In genomic region chr18:2306641-2307040, GRCh38 we compare ENCODE assay signal across 30 cellular contexts.
"Had no signal": no experiment of that assay in that cellular context is flagged by ENCODE, and none has a peak within 500 bp of the region (broad histone marks: within the 10 kb centered on the region; RNA-seq: fewer than 3 reads in every experiment).

No MANE protein-coding gene starts in this region.

- H3K27ac ChIP-seq: ascending aorta, coronary artery, dorsolateral prefrontal cortex, esophagus muscularis mucosa, heart left ventricle had no signal

- H3K27ac Mint-ChIP-seq: activated CD4-positive, alpha-beta memory T cell treated with anti-CD3 and anti-CD28 coated beads for 36 hours; activated CD4-positive, alpha-beta T cell treated with anti-CD3 and anti-CD28 coated beads for 36 hours; activated CD4-positive, alpha-beta T cell treated with anti-CD3 and anti-CD28 coated beads, Interleukin-2, amount 10 ng/mL, durations not matched to agents 24 days and 14 days; activated CD8-positive, alpha-beta memory T cell treated with anti-CD3 and anti-CD28 coated beads, Interleukin-2, amount 10 ng/mL, durations not matched to agents 7 days and 5 days; activated CD8-positive, alpha-beta T cell treated with anti-CD3 and anti-CD28 coated beads, Interleukin-2, amount 10 ng/mL, durations not matched to agents 7 days and 5 days; activated naive CD4-positive, alpha-beta T cell treated with anti-CD3 and anti-CD28 coated beads for 36 hours; activated naive CD4-positive, alpha-beta T cell treated with anti-CD3 and anti-CD28 coated beads, Interleukin-2, amount 50 U/mL, for 24 hours; activated naive CD8-positive, alpha-beta T cell treated with anti-CD3 and anti-CD28 coated beads for 36 hours; activated naive CD8-positive, alpha-beta T cell treated with anti-CD3 and anti-CD28 coated beads, Interleukin-2, amount 50 U/mL, for 24 hours; activated T-helper 1 cell treated with anti-CD3 and anti-CD28 coated beads, Interleukin-12 subunit alpha, Interleukin-12 subunit beta, Interleukin-2, Interleukin-4 antibody, amounts not matched to agents 30 ng/mL and 10 ng/mL and 1 ng/mL, durations not matched to agents 14 hours and 24 hours and 36 hours; activated T-helper 2 cell treated with anti-CD3 and anti-CD28 coated beads, Interferon-gamma antibody, Interleukin-2, Interleukin-4, amounts not matched to agents 10 μg/mL and 5 μg/mL and 100 μg/mL, durations not matched to agents 14 hours and 24 hours and 36 hours; brain; dendritic cell treated with granulocyte-macrophage colony-stimulating factor and Interleukin-4, amounts not matched to agents 40 ng/mL and 50 ng/mL, for 4 days; effector memory CD8-positive, alpha-beta T cell had no signal

- H3K9me3 ChIP-seq: ascending aorta, esophagus muscularis mucosa, heart left ventricle had no signal

- H3K27me3 ChIP-seq: ascending aorta had no signal

- H3K4me1 ChIP-seq: ascending aorta, esophagus muscularis mucosa, heart left ventricle had no signal

- H3K36me3 Mint-ChIP-seq: activated CD4-positive, alpha-beta memory T cell treated with anti-CD3 and anti-CD28 coated beads for 36 hours; activated CD8-positive, alpha-beta memory T cell treated with anti-CD3 and anti-CD28 coated beads, Interleukin-2, amount 10 ng/mL, durations not matched to agents 7 days and 5 days; activated naive CD4-positive, alpha-beta T cell treated with anti-CD3 and anti-CD28 coated beads, Interleukin-2, amount 50 U/mL, for 24 hours; activated naive CD8-positive, alpha-beta T cell treated with anti-CD3 and anti-CD28 coated beads for 36 hours; brain had no signal

- H3K4me1 Mint-ChIP-seq: activated CD4-positive, alpha-beta T cell treated with anti-CD3 and anti-CD28 coated beads for 36 hours; activated CD4-positive, alpha-beta T cell treated with anti-CD3 and anti-CD28 coated beads, Interleukin-2, amount 10 ng/mL, durations not matched to agents 24 days and 14 days; activated CD8-positive, alpha-beta memory T cell treated with anti-CD3 and anti-CD28 coated beads, Interleukin-2, amount 10 ng/mL, durations not matched to agents 7 days and 5 days; activated naive CD4-positive, alpha-beta T cell treated with anti-CD3 and anti-CD28 coated beads, Interleukin-2, amount 50 U/mL, for 24 hours; activated naive CD8-positive, alpha-beta T cell treated with anti-CD3 and anti-CD28 coated beads for 36 hours; activated naive CD8-positive, alpha-beta T cell treated with anti-CD3 and anti-CD28 coated beads, Interleukin-2, amount 50 U/mL, for 24 hours; central memory CD8-positive, alpha-beta T cell had no signal

- H3K4me3 ChIP-seq: ascending aorta, coronary artery, dorsolateral prefrontal cortex, esophagus muscularis mucosa, heart left ventricle had no signal

- H3K4me3 Mint-ChIP-seq: activated CD4-positive, alpha-beta memory T cell treated with anti-CD3 and anti-CD28 coated beads for 36 hours; activated CD4-positive, alpha-beta T cell treated with anti-CD3 and anti-CD28 coated beads for 36 hours; activated CD4-positive, alpha-beta T cell treated with anti-CD3 and anti-CD28 coated beads, Interleukin-2, amount 10 ng/mL, durations not matched to agents 24 days and 14 days; activated CD8-positive, alpha-beta memory T cell treated with anti-CD3 and anti-CD28 coated beads, Interleukin-2, amount 10 ng/mL, durations not matched to agents 7 days and 5 days; activated CD8-positive, alpha-beta T cell treated with anti-CD3 and anti-CD28 coated beads, Interleukin-2, amount 10 ng/mL, durations not matched to agents 7 days and 5 days; activated naive CD4-positive, alpha-beta T cell treated with anti-CD3 and anti-CD28 coated beads for 36 hours; activated naive CD4-positive, alpha-beta T cell treated with anti-CD3 and anti-CD28 coated beads, Interleukin-2, amount 50 U/mL, for 24 hours; activated naive CD8-positive, alpha-beta T cell treated with anti-CD3 and anti-CD28 coated beads for 36 hours; activated naive CD8-positive, alpha-beta T cell treated with anti-CD3 and anti-CD28 coated beads, Interleukin-2, amount 50 U/mL, for 24 hours; activated T-helper 1 cell treated with anti-CD3 and anti-CD28 coated beads, Interleukin-12 subunit alpha, Interleukin-12 subunit beta, Interleukin-2, Interleukin-4 antibody, amounts not matched to agents 30 ng/mL and 10 ng/mL and 1 ng/mL, durations not matched to agents 14 hours and 24 hours and 36 hours; brain; central memory CD8-positive, alpha-beta T cell; dendritic cell treated with granulocyte-macrophage colony-stimulating factor and Interleukin-4, amounts not matched to agents 40 ng/mL and 50 ng/mL, for 4 days; effector memory CD8-positive, alpha-beta T cell had no signal

- H3K9me3 Mint-ChIP-seq: activated CD4-positive, alpha-beta memory T cell treated with anti-CD3 and anti-CD28 coated beads for 36 hours; activated CD4-positive, alpha-beta T cell treated with anti-CD3 and anti-CD28 coated beads, Interleukin-2, amount 10 ng/mL, durations not matched to agents 24 days and 14 days; activated naive CD4-positive, alpha-beta T cell treated with anti-CD3 and anti-CD28 coated beads for 36 hours; activated naive CD4-positive, alpha-beta T cell treated with anti-CD3 and anti-CD28 coated beads, Interleukin-2, amount 50 U/mL, for 24 hours; activated naive CD8-positive, alpha-beta T cell treated with anti-CD3 and anti-CD28 coated beads for 36 hours; activated naive CD8-positive, alpha-beta T cell treated with anti-CD3 and anti-CD28 coated beads, Interleukin-2, amount 50 U/mL, for 24 hours; activated T-helper 1 cell treated with anti-CD3 and anti-CD28 coated beads, Interleukin-12 subunit alpha, Interleukin-12 subunit beta, Interleukin-2, Interleukin-4 antibody, amounts not matched to agents 30 ng/mL and 10 ng/mL and 1 ng/mL, durations not matched to agents 14 hours and 24 hours and 36 hours; activated T-helper 2 cell treated with anti-CD3 and anti-CD28 coated beads, Interferon-gamma antibody, Interleukin-2, Interleukin-4, amounts not matched to agents 10 μg/mL and 5 μg/mL and 100 μg/mL, durations not matched to agents 14 hours and 24 hours and 36 hours; central memory CD8-positive, alpha-beta T cell; dendritic cell treated with granulocyte-macrophage colony-stimulating factor and Interleukin-4, amounts not matched to agents 40 ng/mL and 50 ng/mL, for 4 days; effector memory CD8-positive, alpha-beta T cell had no signal

- H3K36me3 ChIP-seq: ascending aorta, esophagus muscularis mucosa, heart left ventricle had no signal

- DNase-seq: activated CD4-positive, alpha-beta memory T cell treated with anti-CD3 and anti-CD28 coated beads for 36 hours; activated CD4-positive, alpha-beta T cell treated with anti-CD3 and anti-CD28 coated beads for 36 hours; activated CD4-positive, alpha-beta T cell treated with anti-CD3 and anti-CD28 coated beads, Interleukin-2, amount 10 ng/mL, durations not matched to agents 24 days and 14 days; activated CD4-positive, CD25-positive, alpha-beta regulatory T cell; activated CD4-positive, CD25-positive, alpha-beta regulatory T cell treated with anti-CD3 and anti-CD28 coated beads, Interleukin-2, amount 50 U/mL, for 72 hours; activated CD8-positive, alpha-beta memory T cell treated with anti-CD3 and anti-CD28 coated beads, Interleukin-2, amount 10 ng/mL, durations not matched to agents 7 days and 5 days; activated CD8-positive, alpha-beta memory T cell treated with anti-CD3 and anti-CD28 coated beads, Interleukin-2, amount 50 U/mL, for 4 hours; activated CD8-positive, alpha-beta T cell treated with anti-CD3 and anti-CD28 coated beads, Interleukin-2, amount 10 ng/mL, durations not matched to agents 7 days and 5 days; activated effector memory CD4-positive, alpha-beta T cell treated with anti-CD3 and anti-CD28 coated beads, Interleukin-2, amount 50 U/mL, for 16 hours; activated naive CD4-positive, alpha-beta T cell treated with anti-CD3 and anti-CD28 coated beads for 36 hours; activated naive CD8-positive, alpha-beta T cell treated with anti-CD3 and anti-CD28 coated beads for 36 hours; activated naive CD8-positive, alpha-beta T cell treated with anti-CD3 and anti-CD28 coated beads, Interleukin-2, amount 50 U/mL, for 24 hours; activated T-cell treated with anti-CD3 and anti-CD28 coated beads, Interleukin-2, amount 50 U/mL, for 1 hour; activated T-cell treated with anti-CD3 and anti-CD28 coated beads, Interleukin-2, amount 50 U/mL, for 48 hours; dorsolateral prefrontal cortex; effector memory CD8-positive, alpha-beta T cell; erythroblast; glutamatergic neuron; heart left ventricle; hypothalamus; T-helper 2 cell had no signal

- H3K27me3 Mint-ChIP-seq: brain had no signal
